23 cellular contexts compared by ENCODE assay signal in the genomic region with DNA sequence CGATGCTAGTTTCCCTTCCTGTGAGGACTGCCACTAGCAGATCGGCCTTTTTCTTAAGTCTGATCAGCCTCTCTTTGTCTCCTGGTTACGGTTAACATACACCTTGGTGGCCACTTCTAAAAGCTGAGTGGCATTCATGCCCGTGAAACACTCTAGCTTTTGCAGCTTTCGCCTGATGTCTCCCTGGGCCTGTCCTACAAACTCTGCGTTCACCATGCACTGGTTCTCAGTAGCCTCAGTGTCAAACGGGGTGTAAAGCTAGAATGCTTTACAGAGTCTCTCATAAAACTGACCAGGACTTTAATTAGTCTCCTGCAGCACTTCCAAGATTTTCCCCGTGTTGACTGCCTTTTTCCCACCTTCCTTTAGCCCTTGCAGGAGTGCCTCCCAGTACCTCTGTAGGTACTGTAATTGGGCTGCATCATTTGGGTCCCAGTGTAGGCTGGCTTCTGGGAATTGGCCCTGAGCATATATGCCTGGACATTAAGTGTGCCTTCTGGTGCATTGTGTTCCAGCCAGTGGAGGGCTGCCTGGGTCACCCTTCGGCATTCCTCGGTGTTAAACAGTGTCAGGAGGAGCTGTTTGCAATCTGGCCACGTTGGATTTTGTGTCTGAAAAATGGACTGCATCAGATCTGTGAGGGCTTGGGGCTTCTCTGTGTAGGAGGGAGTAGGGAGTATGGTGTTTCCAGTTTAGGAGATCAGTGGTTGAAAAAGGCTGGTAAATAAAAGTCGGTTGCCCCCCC. TPM values are rescaled to one million over a fixed set of nuclear protein-coding genes. Genes with fewer than 3 reads are reported as not detected.
DNase-seq lines count a peak whose midpoint lies in the region; ATAC-seq, FAIRE-seq and TF ChIP-seq lines count a peak whose summit lies in the region.
"Had no signal": no experiment of that assay in that cellular context is flagged by ENCODE, and none has a peak within 500 bp of the region (broad histone marks: within the 10 kb centered on the region; RNA-seq: fewer than 3 reads in every experiment).

No MANE protein-coding gene starts in this region.

- H3K9me3 Mint-ChIP-seq in WTC11: peaks cover 82% of the 10 kb centered on the region

- H3K36me3 ChIP-seq in RWPE2 (ENCODE audit: low read depth) (peaks cover 10% of the 10 kb centered on the region), esophagus squamous epithelium (peaks cover 0 to 33% (median 0%) of the 10 kb centered on the region in 3 donors), rectal smooth muscle tissue (ENCODE audit: control insufficient read depth, insufficient read depth, low read length) (no peaks in the 10 kb centered on the region)

- TF ChIP-seq CTCF in C4-2B (conservative IDR thresholded peaks at IDR 0.05) (no peak), RWPE2 (IDR thresholded peaks at IDR 0.05; ENCODE audit: poor library complexity, severe bottlenecking) (no peak), esophagus squamous epithelium (IDR thresholded peaks at IDR 0.05) (no peak), WTC11 (IDR thresholded peaks at IDR 0.05) (no peak)

- intact Hi-C loops in esophagus squamous epithelium (cut with DNase I): no loop called here

- no peaks in the 10 kb centered on the region for H3K27me3 ChIP-seq in RWPE2 (ENCODE audit: insufficient read depth, poor library complexity, severe bottlenecking)
- H3K27me3 ChIP-seq in esophagus squamous epithelium: no peaks in the 10 kb centered on the region
- no peaks in the 10 kb centered on the region for H3K27me3 ChIP-seq in rectal smooth muscle tissue (ENCODE audit: control insufficient read depth, insufficient read depth, low read length)
- H3K27me3 ChIP-seq: BLaER1, neural progenitor cell, vagina had no signal

- H3K4me3 Mint-ChIP-seq in WTC11: no peak overlapping the region
- H3K4me3 Mint-ChIP-seq: activated T-cell treated with anti-CD3 and anti-CD28 coated beads, Interleukin-2, amount 50 U/mL, for 24 hours; neural progenitor cell had no signal

- H3K27ac ChIP-seq in C4-2B: peak overlapping the region; percentile 3; the same call in 1 of the 2 replicates
- H3K27ac ChIP-seq in RWPE2 (ENCODE audit: poor library complexity, severe bottlenecking): peak overlapping the region; percentile 48
- H3K27ac ChIP-seq in esophagus squamous epithelium: peak overlapping the region; percentile 36 to 88 (median 77)
- peak overlapping the region; percentile 69 for H3K27ac ChIP-seq in rectal smooth muscle tissue (ENCODE audit: low read depth, low read length)
- H3K27ac ChIP-seq: BLaER1, neural progenitor cell, vagina had no signal

- POLR2A ChIA-PET in WTC11 (lab: Charles Lee): interaction anchor here (0.5 kb wide), 1 partner anchor 194 kb away, joined by 7 read pairs; no protein-coding TSS in a partner anchor

- H3K4me1 ChIP-seq in RWPE2 (ENCODE audit: insufficient read depth, poor library complexity, severe bottlenecking): peaks cover 18% of the 10 kb centered on the region
- peaks cover 8 to 56% (median 16%) of the 10 kb centered on the region in 3 donors for H3K4me1 ChIP-seq in esophagus squamous epithelium
- H3K4me1 ChIP-seq in rectal smooth muscle tissue (ENCODE audit: control insufficient read depth, insufficient read depth, low read length): peaks cover 5% of the 10 kb centered on the region
- H3K4me1 ChIP-seq: BLaER1, neural progenitor cell had no signal

- no peak for FAIRE-seq in urothelium cell line (lab: Jason Lieb, UNC)
- FAIRE-seq: endothelial cell of umbilical vein, islet of Langerhans, RCC 7860 had no signal

- no peak for DNase-seq in RWPE2 (ENCODE audit: low spot score)
- DNase-seq in esophagus squamous epithelium (lab: John Stamatoyannopoulos, UW): no peak
- no peak for DNase-seq in WTC11 (ENCODE audit: low spot score)
- no peak for DNase-seq in urothelium cell line (ENCODE audit: low spot score)
- DNase-seq in NCI-H2081 (lab: John Stamatoyannopoulos, UW): no peak
- no peak for DNase-seq in stimulated activated CD4-positive, alpha-beta T cell treated with anti-CD3 and anti-CD28 coated beads, Interleukin-4, amount 100 ng/mL, for 1 hour
- DNase-seq: activated CD4-positive, CD25-positive, alpha-beta regulatory T cell treated with anti-CD3 and anti-CD28 coated beads, Interleukin-2, amount 50 U/mL, for 72 hours; activated T-cell treated with anti-CD3 and anti-CD28 coated beads, Interleukin-2, amount 50 U/mL, for 24 hours; amygdala; caudate nucleus; GOT3; NCI-H1417 treated with DMSO at 0.1 percent for 48 hours; NK-92 treated with Interleukin-12 subunit alpha and Interleukin-12 subunit beta, amount 100 ng/mL, for 24 hours; T1000 had no signal

- H3K9ac ChIP-seq in rectal smooth muscle tissue (ENCODE audit: low read length): no peak overlapping the region
- H3K9ac ChIP-seq: BLaER1, neural progenitor cell had no signal

- H3K4me1 Mint-ChIP-seq in WTC11: peaks cover 23% of the 10 kb centered on the region
- H3K4me1 Mint-ChIP-seq: neural progenitor cell had no signal

- CTCF ChIA-PET in WTC11 (lab: Charles Lee): interaction anchor here (1.1 kb wide), 1 partner anchor 46 kb away, joined by 3 read pairs; no protein-coding TSS in a partner anchor

- no peak for TF ChIP-seq POLR2A in esophagus squamous epithelium (IDR thresholded peaks at IDR 0.05)

- no peak overlapping the region for H3K27ac Mint-ChIP-seq in WTC11
- H3K27ac Mint-ChIP-seq: activated T-cell treated with anti-CD3 and anti-CD28 coated beads, Interleukin-2, amount 50 U/mL, for 24 hours; neural progenitor cell had no signal

- H3K4me3 ChIP-seq in RWPE2 (ENCODE audit: severe bottlenecking) (no peak overlapping the region), esophagus squamous epithelium (no peak overlapping the region), rectal smooth muscle tissue (ENCODE audit: low read length) (no peak overlapping the region)
- H3K4me3 ChIP-seq: BLaER1, lung, neural progenitor cell, vagina had no signal

- H3K36me3 Mint-ChIP-seq in WTC11: peaks cover 79% of the 10 kb centered on the region

- ATAC-seq in RWPE2 (ENCODE audit: low read depth) (no peak), WTC11 (no peak)

- H3K9me3 ChIP-seq in RWPE2 (ENCODE audit: severe bottlenecking): peaks cover 14% of the 10 kb centered on the region
- peaks cover 0 to 90% (median 46%) of the 10 kb centered on the region in 3 donors for H3K9me3 ChIP-seq in esophagus squamous epithelium

- H3K27me3 Mint-ChIP-seq in WTC11 (ENCODE audit: low read depth): peaks cover 3% of the 10 kb centered on the region; the same call in 1 of the 2 replicates
- H3K27me3 Mint-ChIP-seq: activated T-cell treated with anti-CD3 and anti-CD28 coated beads, Interleukin-2, amount 50 U/mL, for 24 hours had no signal

- WGBS in esophagus squamous epithelium, 2 donors: 94 to 96% methylated on average over 9 to 10 of the region's 12 CpGs

TF ChIP-seq in WTC11, 78 proteins besides CTCF, POLR2A, EP300 and RAD21 (continues in another document):
- TF ChIP-seq, protein P1, sequence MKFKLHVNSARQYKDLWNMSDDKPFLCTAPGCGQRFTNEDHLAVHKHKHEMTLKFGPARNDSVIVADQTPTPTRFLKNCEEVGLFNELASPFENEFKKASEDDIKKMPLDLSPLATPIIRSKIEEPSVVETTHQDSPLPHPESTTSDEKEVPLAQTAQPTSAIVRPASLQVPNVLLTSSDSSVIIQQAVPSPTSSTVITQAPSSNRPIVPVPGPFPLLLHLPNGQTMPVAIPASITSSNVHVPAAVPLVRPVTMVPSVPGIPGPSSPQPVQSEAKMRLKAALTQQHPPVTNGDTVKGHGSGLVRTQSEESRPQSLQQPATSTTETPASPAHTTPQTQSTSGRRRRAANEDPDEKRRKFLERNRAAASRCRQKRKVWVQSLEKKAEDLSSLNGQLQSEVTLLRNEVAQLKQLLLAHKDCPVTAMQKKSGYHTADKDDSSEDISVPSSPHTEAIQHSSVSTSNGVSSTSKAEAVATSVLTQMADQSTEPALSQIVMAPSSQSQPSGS (CRISPR knock-in tag; IDR thresholded peaks at IDR 0.05; ENCODE audit: borderline replicate concordance, low read depth): no peak
- TF ChIP-seq, protein P2, sequence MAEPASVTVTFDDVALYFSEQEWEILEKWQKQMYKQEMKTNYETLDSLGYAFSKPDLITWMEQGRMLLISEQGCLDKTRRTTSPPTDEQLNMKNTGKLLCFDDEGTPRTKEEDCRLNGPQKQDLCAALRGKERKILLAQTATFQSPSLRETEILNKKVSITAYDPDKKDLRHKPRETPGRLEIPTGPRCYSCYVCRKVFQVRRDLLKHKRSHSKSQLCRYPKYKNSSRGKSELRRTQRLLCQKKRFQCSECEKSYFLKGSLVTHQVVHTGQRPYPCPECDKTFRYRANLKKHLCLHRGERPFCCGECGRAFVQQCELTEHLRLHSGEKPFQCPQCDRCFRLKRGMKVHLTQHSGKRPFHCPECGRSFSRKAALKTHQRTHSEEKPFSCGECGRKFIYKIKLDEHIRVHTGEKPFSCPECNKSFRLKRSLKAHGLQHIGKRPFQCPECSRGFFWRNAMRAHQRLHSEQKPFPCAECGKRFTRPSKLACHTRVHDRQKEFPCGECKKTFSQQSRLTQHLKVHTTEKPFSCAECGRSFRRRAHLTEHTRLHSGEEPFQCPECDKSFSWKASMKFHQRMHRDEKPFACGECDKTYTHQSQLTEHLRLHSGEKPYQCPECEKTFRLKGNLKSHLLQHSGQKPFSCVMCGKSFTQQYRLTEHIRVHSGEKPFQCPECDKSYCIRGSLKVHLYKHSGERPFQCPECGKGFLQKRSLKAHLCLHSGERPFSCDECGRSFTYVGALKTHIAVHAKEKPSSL (CRISPR knock-in tag; conservative IDR thresholded peaks at IDR 0.05): no peak
- TF ChIP-seq, protein P3, sequence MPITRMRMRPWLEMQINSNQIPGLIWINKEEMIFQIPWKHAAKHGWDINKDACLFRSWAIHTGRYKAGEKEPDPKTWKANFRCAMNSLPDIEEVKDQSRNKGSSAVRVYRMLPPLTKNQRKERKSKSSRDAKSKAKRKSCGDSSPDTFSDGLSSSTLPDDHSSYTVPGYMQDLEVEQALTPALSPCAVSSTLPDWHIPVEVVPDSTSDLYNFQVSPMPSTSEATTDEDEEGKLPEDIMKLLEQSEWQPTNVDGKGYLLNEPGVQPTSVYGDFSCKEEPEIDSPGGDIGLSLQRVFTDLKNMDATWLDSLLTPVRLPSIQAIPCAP (CRISPR knock-in tag; IDR thresholded peaks at IDR 0.05): no peak
- TF ChIP-seq MYBL2 (CRISPR knock-in tag; IDR thresholded peaks at IDR 0.05): no peak
- TF ChIP-seq FOXJ3 (CRISPR knock-in tag; IDR thresholded peaks at IDR 0.05; ENCODE audit: borderline replicate concordance): no peak

RNA-seq across cellular contexts. Expression of a gene that starts 6.5 kb away (rescaled TPM):
- total RNA-seq in esophagus squamous epithelium (10 to 100 TPM in 2 of 4 donors, 1 to 10 TPM in 2; 3.7 to 17.3 (median 10.9) TPM), WTC11 (2021) (7.0 to 9.2 TPM (median 8.6 TPM) in 3 replicates)

RNA-seq across cellular contexts. Expression of a gene that starts 9.2 kb away (rescaled TPM):
- total RNA-seq in esophagus squamous epithelium: 10 to 100 TPM; 15.4 to 30.9 (median 18.6) TPM
- 10.2 to 12.1 TPM (median 11.5 TPM) in 3 replicates for total RNA-seq in WTC11 (2021)

Comparison
In these comparisons a context has a peak if more than half of its experiments do, and no peak if none do; other contexts are left out.
1. H3K27ac ChIP-seq: peak in every context shown above with its lines; median percentile 77 in esophagus squamous epithelium; 69 in rectal smooth muscle tissue; 48 in RWPE2; 3 in C4-2B.